30 cellular contexts compared by ENCODE assay signal in genomic region chr4:37995981-37996770, GRCh38. TPM values are rescaled to one million over a fixed set of nuclear protein-coding genes. Genes with fewer than 3 reads are reported as not detected.
DNase-seq lines count a peak whose midpoint lies in the region; ATAC-seq and TF ChIP-seq lines count a peak whose summit lies in the region.
"Had no signal": no experiment of that assay in that cellular context is flagged by ENCODE, and none has a peak within 500 bp of the region (broad histone marks: within the 10 kb centered on the region; RNA-seq: fewer than 3 reads in every experiment).

No MANE protein-coding gene starts in this region.

- H3K4me3 Mint-ChIP-seq in WTC11 = no peak overlapping the region
- H3K4me3 Mint-ChIP-seq in naive B cell = peak overlapping the region in 2 of 8 donors; percentile 44 to 62
- no peak overlapping the region for H3K4me3 Mint-ChIP-seq in activated CD4-positive, alpha-beta T cell treated with anti-CD3 and anti-CD28 coated beads for 36 hours
- H3K4me3 Mint-ChIP-seq: activated naive CD8-positive, alpha-beta T cell treated with anti-CD3 and anti-CD28 coated beads, Interleukin-2, amount 10 ng/mL, durations not matched to agents 7 days and 5 days; activated T-cell treated with anti-CD3 and anti-CD28 coated beads, Interleukin-2, amount 50 U/mL, for 4 hours; CD4-positive, alpha-beta T cell; memory B cell; T-cell had no signal

- H3K36me3 Mint-ChIP-seq in WTC11 (peaks cover 5% of the 10 kb centered on the region; the same call in 1 of the 2 replicates), naive B cell (peaks cover 0 to 18% of the 10 kb centered on the region in 2 donors)
- peaks cover 6% of the 10 kb centered on the region for H3K36me3 Mint-ChIP-seq in activated CD4-positive, alpha-beta T cell treated with anti-CD3 and anti-CD28 coated beads for 36 hours (ENCODE audit: low read depth)

- H3K4me1 Mint-ChIP-seq in WTC11 (peaks cover 65% of the 10 kb centered on the region), naive B cell (peaks cover 46 to 82% (median 71%) of the 10 kb centered on the region in 3 donors)
- peaks cover 30% of the 10 kb centered on the region for H3K4me1 Mint-ChIP-seq in activated CD4-positive, alpha-beta T cell treated with anti-CD3 and anti-CD28 coated beads for 36 hours

- intact Hi-C loops in heart right ventricle (cut with DNase I) = no loop called here
- intact Hi-C loops in thyroid gland (cut with DNase I) = no loop called here
- intact Hi-C loops in lower leg skin (cut with DNase I; ENCODE audit: low total_unique reads) = no loop called here
- intact Hi-C loops in activated CD4-positive, alpha-beta T cell treated with anti-CD3 and anti-CD28 coated beads for 36 hours (cut with DNase I, micrococcal nuclease) = no loop called here

- H3K9me3 ChIP-seq in heart right ventricle (no peaks in the 10 kb centered on the region), thyroid gland (no peaks in the 10 kb centered on the region)
- H3K9me3 ChIP-seq: right lobe of liver had no signal

- CTCF ChIA-PET in WTC11 (lab: Charles Lee) = no interaction called here
- CTCF ChIA-PET in activated CD4-positive, alpha-beta T cell treated with anti-CD3 and anti-CD28 coated beads for 36 hours (lab: Charles Lee) = no interaction called here

- H3K9me3 Mint-ChIP-seq in WTC11 (no peaks in the 10 kb centered on the region), naive B cell (peaks cover 0 to 6% (median 2%) of the 10 kb centered on the region in 7 donors)
- H3K9me3 Mint-ChIP-seq in activated CD4-positive, alpha-beta T cell treated with anti-CD3 and anti-CD28 coated beads for 36 hours (ENCODE audit: low read depth) = no peaks in the 10 kb centered on the region
- H3K9me3 Mint-ChIP-seq: activated naive CD8-positive, alpha-beta T cell treated with anti-CD3 and anti-CD28 coated beads, Interleukin-2, amount 10 ng/mL, durations not matched to agents 7 days and 5 days; activated T-cell treated with anti-CD3 and anti-CD28 coated beads, Interleukin-2, amount 50 U/mL, for 4 hours; CD4-positive, alpha-beta T cell; memory B cell; T-cell had no signal

- no peaks in the 10 kb centered on the region for H3K27me3 Mint-ChIP-seq in WTC11 (ENCODE audit: low read depth)
- H3K27me3 Mint-ChIP-seq in naive B cell = no peaks in the 10 kb centered on the region
- no peaks in the 10 kb centered on the region for H3K27me3 Mint-ChIP-seq in activated CD4-positive, alpha-beta T cell treated with anti-CD3 and anti-CD28 coated beads for 36 hours
- H3K27me3 Mint-ChIP-seq: activated naive CD8-positive, alpha-beta T cell treated with anti-CD3 and anti-CD28 coated beads, Interleukin-2, amount 10 ng/mL, durations not matched to agents 7 days and 5 days; CD4-positive, alpha-beta T cell; memory B cell; T-cell had no signal

- H3K36me3 ChIP-seq in heart right ventricle = no peaks in the 10 kb centered on the region
- H3K36me3 ChIP-seq in thyroid gland = no peaks in the 10 kb centered on the region
- H3K36me3 ChIP-seq: cardiac muscle cell, right lobe of liver had no signal

- no peak for TF ChIP-seq CTCF in WTC11 (IDR thresholded peaks at IDR 0.05)
- no peak for TF ChIP-seq CTCF in heart right ventricle (IDR thresholded peaks at IDR 0.05)
- TF ChIP-seq CTCF in thyroid gland (IDR thresholded peaks at IDR 0.05) = no peak
- TF ChIP-seq CTCF in lower leg skin (IDR thresholded peaks at IDR 0.05) = no peak

- no peak for TF ChIP-seq POLR2A in thyroid gland (IDR thresholded peaks at IDR 0.05)
- no peak for TF ChIP-seq POLR2A in lower leg skin (IDR thresholded peaks at IDR 0.05)

- peaks cover 8 to 81% (median 39%) of the 10 kb centered on the region in 9 donors for H3K4me1 ChIP-seq in heart right ventricle
- peaks cover 58 to 76% of the 10 kb centered on the region in 2 donors for H3K4me1 ChIP-seq in thyroid gland
- H3K4me1 ChIP-seq: right lobe of liver had no signal

- H3K4me3 ChIP-seq in heart right ventricle (no peak overlapping the region), thyroid gland (replicated peaks in 1 of 3) (no peak overlapping the region), lower leg skin (ENCODE audit: low read depth, poor library complexity, severe bottlenecking) (no peak overlapping the region)
- H3K4me3 ChIP-seq: cardiac muscle cell, right lobe of liver had no signal

- POLR2A ChIA-PET in WTC11 (lab: Charles Lee) = interaction anchor here (0.6 kb wide), 1 partner anchor 175 kb away, joined by 3 read pairs; no protein-coding TSS in a partner anchor
- POLR2A ChIA-PET in activated CD4-positive, alpha-beta T cell treated with anti-CD3 and anti-CD28 coated beads for 36 hours (lab: Charles Lee) = no interaction called here

- H3K27me3 ChIP-seq in heart right ventricle (no peaks in the 10 kb centered on the region), thyroid gland (no peaks in the 10 kb centered on the region)
- H3K27me3 ChIP-seq: cardiac muscle cell, right lobe of liver had no signal

- H3K27ac ChIP-seq in heart right ventricle (peak overlapping the region in 3 of 10 donors; percentile 24 to 48 (median 24)), thyroid gland (peak overlapping the region; percentile 90 to 98 (median 96))
- H3K27ac ChIP-seq: cardiac muscle cell, right lobe of liver had no signal

- no peak for ATAC-seq in WTC11
- ATAC-seq in heart right ventricle = peak in 7 of 8 donors; percentile 24 to 83 (median 58)
- no peak for ATAC-seq in naive B cell (ENCODE audit: low read depth in 2 of 2)
- no peak for ATAC-seq in activated CD4-positive, alpha-beta T cell treated with anti-CD3 and anti-CD28 coated beads for 36 hours
- ATAC-seq: activated T-cell treated with anti-CD3 and anti-CD28 coated beads, Interleukin-2, amount 50 U/mL, for 4 hours; right lobe of liver; T-cell had no signal

- 58 to 66% methylated on average over 7 of the region's 7 CpGs for WGBS in heart right ventricle, 2 donors
- 71 to 75% methylated on average over 7 of the region's 7 CpGs for WGBS in thyroid gland, 2 donors
- WGBS in lower leg skin, 2 donors = 44 to 64% methylated on average over 7 of the region's 7 CpGs

- 0 out of 2 replicates have a peak overlapping the region, but pooled peaks have one; percentile 16 for H3K27ac Mint-ChIP-seq in WTC11
- peak overlapping the region in 5 of 6 donors; percentile 57 to 91 (median 76) for H3K27ac Mint-ChIP-seq in naive B cell
- H3K27ac Mint-ChIP-seq in activated CD4-positive, alpha-beta T cell treated with anti-CD3 and anti-CD28 coated beads for 36 hours = no peak overlapping the region
- H3K27ac Mint-ChIP-seq: activated naive CD8-positive, alpha-beta T cell treated with anti-CD3 and anti-CD28 coated beads, Interleukin-2, amount 10 ng/mL, durations not matched to agents 7 days and 5 days; CD4-positive, alpha-beta T cell; memory B cell had no signal

- no peak for DNase-seq in WTC11 (ENCODE audit: low spot score)
- DNase-seq in heart right ventricle = peak; percentile 52 to 62
- DNase-seq in naive B cell = no peak
- peak in 1 of 2 donors; percentile 36 for DNase-seq in thyroid gland
- DNase-seq in lower leg skin (ENCODE audit: low spot score in 2 of 2) = no peak
- no peak for DNase-seq in activated CD4-positive, alpha-beta T cell treated with anti-CD3 and anti-CD28 coated beads for 36 hours
- no peak for DNase-seq in activated effector memory CD4-positive, alpha-beta T cell treated with Interleukin-2 at 50 U/mL for 16 hours
- DNase-seq in NCI-H774 (lab: John Stamatoyannopoulos, UW) = no peak
- DNase-seq: activated CD4-positive, CD25-positive, alpha-beta regulatory T cell; activated gamma-delta T cell treated with Interleukin-2 at 50 U/mL for 16 hours; activated naive CD8-positive, alpha-beta T cell treated with anti-CD3 and anti-CD28 coated beads, Interleukin-2, amount 10 ng/mL, durations not matched to agents 7 days and 5 days; activated T-cell treated with anti-CD3 and anti-CD28 coated beads, Interleukin-2, amount 50 U/mL, for 4 hours; CD4-positive, alpha-beta T cell; cortex of kidney; effector memory CD4-positive, alpha-beta T cell; erythroblast; head of caudate nucleus; NCI-H146; NCI-H2107; posterior cingulate gyrus; right lobe of liver; RPMI8226; stimulated activated CD4-positive, alpha-beta T cell treated with anti-CD3 and anti-CD28 coated beads, Interleukin-4, amount 100 ng/mL, for 24 hours; T-cell had no signal

TF ChIP-seq in WTC11, 78 proteins besides CTCF, POLR2A, EP300 and RAD21 (continues in another document):
- TF ChIP-seq ESRRA (CRISPR knock-in tag; IDR thresholded peaks at IDR 0.05; ENCODE audit: borderline replicate concordance) (no peak), CBFB (CRISPR knock-in tag; IDR thresholded peaks at IDR 0.05; ENCODE audit: low read depth) (no peak), ZNF138 (CRISPR knock-in tag; conservative IDR thresholded peaks at IDR 0.05) (no peak), CREB1 (CRISPR knock-in tag; IDR thresholded peaks at IDR 0.05) (no peak), ZNF219 (CRISPR knock-in tag; IDR thresholded peaks at IDR 0.05; ENCODE audit: borderline replicate concordance) (no peak), USF2 (CRISPR knock-in tag; IDR thresholded peaks at IDR 0.05) (no peak), FOXK1 (CRISPR knock-in tag; IDR thresholded peaks at IDR 0.05) (no peak)

RNA-seq across cellular contexts. Expression of gene PTTG2, which starts 36.0 kb away (rescaled TPM):
- total RNA-seq in WTC11 (2021) (0.35 TPM in 1 of 3 replicates, not detected in the others), heart right ventricle (1 to 10 TPM in 1 of 10 donors, under 1 TPM in 7, not detected in 2; 0.55 to 1.0 (median 0.87) TPM), thyroid gland (1 to 10 TPM in 1 of 4 donors, not detected in 3; 2.0 TPM), lower leg skin (not detected)
- polyA plus RNA-seq in heart right ventricle (1 to 10 TPM; 1.2 to 1.6 TPM), naive B cell (ENCODE audit: low read depth in 6 of 6) (1 to 10 TPM in 1 of 6 donors, under 1 TPM in 3, not detected in 2; 0.51 to 1.4 (median 0.84) TPM)
- not detected for total RNA-seq in activated CD4-positive, alpha-beta T cell treated with anti-CD3 and anti-CD28 coated beads for 36 hours
- total RNA-seq: activated T-cell treated with anti-CD3 and anti-CD28 coated beads, Interleukin-2, amount 50 U/mL, for 4 hours; astrocyte; cardiac muscle cell; Daoy; H1; HT-29 had no signal
- polyA plus RNA-seq: cardiac muscle cell, H1 had no signal

Comparison
In these comparisons a context has a peak if more than half of its experiments do, and no peak if none do; other contexts are left out.
1. ATAC-seq: peak in heart right ventricle (7 of 8); none in WTC11 (single experiment), naive B cell (0 of 2) and activated CD4-positive, alpha-beta T cell treated with anti-CD3 and anti-CD28 coated beads for 36 hours (single experiment).
2. DNase-seq: peak in heart right ventricle (2 of 2); none in WTC11 (single experiment), naive B cell (single experiment), lower leg skin (0 of 2), activated CD4-positive, alpha-beta T cell treated with anti-CD3 and anti-CD28 coated beads for 36 hours (single experiment), activated effector memory CD4-positive, alpha-beta T cell treated with Interleukin-2 at 50 U/mL for 16 hours (single experiment) and NCI-H774 (single experiment).